In genomic region chr6:36728289-36729168, GRCh38 we compare ENCODE assay signal across 25 cellular contexts. TPM values are rescaled to one million over a fixed set of nuclear protein-coding genes. Genes with fewer than 3 reads are reported as not detected.
DNase-seq lines count a peak whose midpoint lies in the region; ATAC-seq and TF ChIP-seq lines count a peak whose summit lies in the region.
"Had no signal": no experiment of that assay in that cellular context is flagged by ENCODE, and none has a peak within 500 bp of the region (broad histone marks: within the 10 kb centered on the region; RNA-seq: fewer than 3 reads in every experiment).

No MANE protein-coding gene starts in this region.

- H3K4me1 Mint-ChIP-seq in activated CD4-positive, alpha-beta T cell treated with anti-CD3 and anti-CD28 coated beads, Interleukin-2, amount 10 ng/mL, durations not matched to agents 24 days and 14 days = peaks cover 38% of the 10 kb centered on the region
- H3K4me1 Mint-ChIP-seq in endothelial cell (ENCODE audit: unreplicated experiment) = peaks cover 34% of the 10 kb centered on the region

- no peak for TF ChIP-seq POLR2A in prostate gland (IDR thresholded peaks at IDR 0.05)

- H3K27me3 ChIP-seq in prostate gland (replicated peaks; ENCODE audit: insufficient read depth) = no peaks in the 10 kb centered on the region
- H3K27me3 ChIP-seq: pancreas, sigmoid colon, suprapubic skin had no signal

- H3K36me3 ChIP-seq in HEK293 (ENCODE audit: control insufficient read depth in 2 of 2, insufficient read depth in 1 of 2, low read length in 2 of 2) (no peaks in the 10 kb centered on the region), prostate gland (no peaks in the 10 kb centered on the region)
- H3K36me3 ChIP-seq: pancreas, sigmoid colon, suprapubic skin had no signal

- H3K27ac ChIP-seq in HEK293 (ENCODE audit: extremely low read depth, low read depth, low read length) (no peak overlapping the region), prostate gland (no peak overlapping the region)
- H3K27ac ChIP-seq: pancreas, sigmoid colon, suprapubic skin had no signal

- H3K4me3 ChIP-seq in HEK293 (ENCODE audit: low read depth, low read length) = no peak overlapping the region
- no peak overlapping the region for H3K4me3 ChIP-seq in prostate gland
- H3K4me3 ChIP-seq: pancreas, sigmoid colon, suprapubic skin had no signal

- no peaks in the 10 kb centered on the region for H3K36me3 Mint-ChIP-seq in activated CD4-positive, alpha-beta T cell treated with anti-CD3 and anti-CD28 coated beads, Interleukin-2, amount 10 ng/mL, durations not matched to agents 24 days and 14 days (ENCODE audit: low read depth)
- no peaks in the 10 kb centered on the region for H3K36me3 Mint-ChIP-seq in endothelial cell (ENCODE audit: low read depth, unreplicated experiment)
- H3K36me3 Mint-ChIP-seq: activated naive CD4-positive, alpha-beta T cell treated with anti-CD3 and anti-CD28 coated beads, Interleukin-2, amount 10 ng/mL, durations not matched to agents 7 days and 5 days; naive thymus-derived CD4-positive, alpha-beta T cell had no signal

- no peak overlapping the region for H3K4me3 Mint-ChIP-seq in activated CD4-positive, alpha-beta T cell treated with anti-CD3 and anti-CD28 coated beads, Interleukin-2, amount 10 ng/mL, durations not matched to agents 24 days and 14 days
- H3K4me3 Mint-ChIP-seq in endothelial cell (ENCODE audit: unreplicated experiment) = peak overlapping the region; percentile 42
- H3K4me3 Mint-ChIP-seq: activated naive CD4-positive, alpha-beta T cell treated with anti-CD3 and anti-CD28 coated beads, Interleukin-2, amount 10 ng/mL, durations not matched to agents 7 days and 5 days; H9 had no signal

- CTCF ChIA-PET in HEK293 (lab: Yijun Ruan, JAX) = interaction anchor here (0.6 to 4.5 kb wide), 4 partner anchors 30 to 482 kb away, joined by 3 to 25 read pairs (median 3); no protein-coding TSS in a partner anchor

- H3K4me1 ChIP-seq in HEK293 (ENCODE audit: control insufficient read depth, insufficient read depth, low read length) (no peaks in the 10 kb centered on the region), prostate gland (replicated peaks) (no peaks in the 10 kb centered on the region)
- H3K4me1 ChIP-seq: Caco-2, pancreas, sigmoid colon had no signal

- peaks cover 2% of the 10 kb centered on the region for H3K27me3 Mint-ChIP-seq in activated CD4-positive, alpha-beta T cell treated with anti-CD3 and anti-CD28 coated beads, Interleukin-2, amount 10 ng/mL, durations not matched to agents 24 days and 14 days
- H3K27me3 Mint-ChIP-seq in endothelial cell (ENCODE audit: unreplicated experiment) = peaks cover 2% of the 10 kb centered on the region
- H3K27me3 Mint-ChIP-seq: naive thymus-derived CD4-positive, alpha-beta T cell had no signal

- 82% methylated on average over 11 of the region's 11 CpGs for WGBS in prostate gland

- ATAC-seq in sciatic nerve (peak; percentile 27), GM21423 (IDR thresholded peaks at IDR 0.05; ENCODE audit: unreplicated experiment) (no peak)
- ATAC-seq: Panc1, pancreas had no signal

- H3K9me3 Mint-ChIP-seq in activated CD4-positive, alpha-beta T cell treated with anti-CD3 and anti-CD28 coated beads, Interleukin-2, amount 10 ng/mL, durations not matched to agents 24 days and 14 days = no peaks in the 10 kb centered on the region
- H3K9me3 Mint-ChIP-seq in endothelial cell (ENCODE audit: unreplicated experiment) = no peaks in the 10 kb centered on the region
- H3K9me3 Mint-ChIP-seq: activated naive CD4-positive, alpha-beta T cell treated with anti-CD3 and anti-CD28 coated beads, Interleukin-2, amount 10 ng/mL, durations not matched to agents 7 days and 5 days; H9 had no signal

- intact Hi-C loops in activated CD4-positive, alpha-beta T cell treated with anti-CD3 and anti-CD28 coated beads, Interleukin-2, amount 10 ng/mL, durations not matched to agents 24 days and 14 days (cut with micrococcal nuclease) = loop anchor here (5.0 kb wide), 1 partner anchor 46 kb away; no protein-coding TSS in a partner anchor
- intact Hi-C loops in sciatic nerve (cut with DNase I) = no loop called here
- intact Hi-C loops in prostate gland (cut with DNase I) = no loop called here

- H3K27ac Mint-ChIP-seq in activated CD4-positive, alpha-beta T cell treated with anti-CD3 and anti-CD28 coated beads, Interleukin-2, amount 10 ng/mL, durations not matched to agents 24 days and 14 days = peak overlapping the region; percentile 58
- peak overlapping the region; percentile 74 for H3K27ac Mint-ChIP-seq in endothelial cell (ENCODE audit: unreplicated experiment)
- H3K27ac Mint-ChIP-seq: activated naive CD4-positive, alpha-beta T cell treated with anti-CD3 and anti-CD28 coated beads, Interleukin-2, amount 10 ng/mL, durations not matched to agents 7 days and 5 days; H9 had no signal

- no peak for TF ChIP-seq CTCF in HEK293 (tag by site-specific recombination; IDR thresholded peaks at IDR 0.05)
- TF ChIP-seq CTCF in endothelial cell (IDR thresholded peaks at IDR 0.05; ENCODE audit: unreplicated experiment) = no peak
- TF ChIP-seq CTCF in prostate gland (IDR thresholded peaks at IDR 0.05) = no peak

- POLR2A ChIA-PET in HEK293 (lab: Yijun Ruan, JAX) = no interaction called here

- no peaks in the 10 kb centered on the region for H3K9me3 ChIP-seq in HEK293 (ENCODE audit: control insufficient read depth, insufficient read depth, low read depth, low read length)
- no peaks in the 10 kb centered on the region for H3K9me3 ChIP-seq in prostate gland
- H3K9me3 ChIP-seq: Caco-2, pancreas, sigmoid colon, suprapubic skin had no signal

- no peak for DNase-seq in activated CD4-positive, alpha-beta T cell treated with anti-CD3 and anti-CD28 coated beads, Interleukin-2, amount 10 ng/mL, durations not matched to agents 24 days and 14 days
- no peak for DNase-seq in activated CD4-positive, alpha-beta T cell treated with anti-CD3 and anti-CD28 coated beads, Interleukin-2, amount 50 U/mL, for 48 hours
- DNase-seq in endothelial cell (ENCODE audit: low spot score) (no peak), sciatic nerve (ENCODE audit: low spot score) (peak; percentile 58), NCI-H1092 (lab: John Stamatoyannopoulos, UW) (no peak), prostate gland (ENCODE audit: low spot score) (no peak)
- DNase-seq: activated T-cell treated with anti-CD3 and anti-CD28 coated beads, Interleukin-2, amount 50 U/mL, for 48 hours; anterior cingulate cortex; Caco-2; central memory CD4-positive, alpha-beta T cell; erythroblast; foreskin fibroblast; H9; naive thymus-derived CD4-positive, alpha-beta T cell; NCI-H1694 treated with DMSO at 0.1 percent for 48 hours; NCI-H526; pancreas; sigmoid colon had no signal

TF ChIP-seq in HEK293, 187 proteins besides CTCF, POLR2A, EP300 and RAD21 (continues in another document):
- TF ChIP-seq EGR2 (tag by site-specific recombination; IDR thresholded peaks at IDR 0.05; ENCODE audit: low read depth) (peak; percentile 50; the same call in 1 of the 2 replicates), MYNN (tag by site-specific recombination; IDR thresholded peaks at IDR 0.05; ENCODE audit: borderline replicate concordance) (no peak), TRIM28 (IDR thresholded peaks at IDR 0.05; ENCODE audit: borderline replicate concordance, low read length) (no peak), ZNF501 (tag by site-specific recombination; IDR thresholded peaks at IDR 0.05) (no peak), YY1 (tag by site-specific recombination; IDR thresholded peaks at IDR 0.05) (no peak), ZNF626 (tag by site-specific recombination; IDR thresholded peaks at IDR 0.05) (no peak), SCRT2 (tag by site-specific recombination; IDR thresholded peaks at IDR 0.05) (no peak), MEIS1 (CRISPR knock-in tag; IDR thresholded peaks at IDR 0.05; ENCODE audit: borderline replicate concordance) (no peak), PRDM4 (tag by site-specific recombination; IDR thresholded peaks at IDR 0.05) (no peak), BCL11A (tag by site-specific recombination; IDR thresholded peaks at IDR 0.05; ENCODE audit: low read depth) (no peak)
- TF ChIP-seq, protein P1, sequence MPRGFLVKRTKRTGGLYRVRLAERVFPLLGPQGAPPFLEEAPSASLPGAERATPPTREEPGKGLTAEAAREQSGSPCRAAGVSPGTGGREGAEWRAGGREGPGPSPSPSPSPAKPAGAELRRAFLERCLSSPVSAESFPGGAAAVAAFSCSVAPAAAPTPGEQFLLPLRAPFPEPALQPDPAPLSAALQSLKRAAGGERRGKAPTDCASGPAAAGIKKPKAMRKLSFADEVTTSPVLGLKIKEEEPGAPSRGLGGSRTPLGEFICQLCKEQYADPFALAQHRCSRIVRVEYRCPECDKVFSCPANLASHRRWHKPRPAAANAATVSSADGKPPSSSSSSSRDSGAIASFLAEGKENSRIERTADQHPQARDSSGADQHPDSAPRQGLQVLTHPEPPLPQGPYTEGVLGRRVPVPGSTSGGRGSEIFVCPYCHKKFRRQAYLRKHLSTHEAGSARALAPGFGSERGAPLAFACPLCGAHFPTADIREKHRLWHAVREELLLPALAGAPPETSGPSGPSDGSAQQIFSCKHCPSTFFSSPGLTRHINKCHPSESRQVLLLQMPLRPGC (tag by site-specific recombination; IDR thresholded peaks at IDR 0.05) = no peak

RNA-seq across cellular contexts. Expression of gene RAB44, which starts 30.9 kb away (rescaled TPM):
- total RNA-seq in activated CD4-positive, alpha-beta T cell treated with anti-CD3 and anti-CD28 coated beads, Interleukin-2, amount 10 ng/mL, durations not matched to agents 24 days and 14 days = 0.07 TPM in 1 of 2 replicates, not detected in the other
- total RNA-seq in endothelial cell (ENCODE audit: unreplicated experiment) (not detected), sciatic nerve (0.27 TPM), prostate gland (under 1 TPM; 0.14 to 0.45 TPM)
- total RNA-seq: A673; activated CD8-positive, alpha-beta memory T cell treated with anti-CD3 and anti-CD28 coated beads for 36 hours; Caco-2; H9 had no signal

RNA-seq across cellular contexts. Expression of gene CDKN1A, which starts 50.0 kb away (rescaled TPM):
- total RNA-seq in activated CD4-positive, alpha-beta T cell treated with anti-CD3 and anti-CD28 coated beads, Interleukin-2, amount 10 ng/mL, durations not matched to agents 24 days and 14 days = 77.8 and 82.7 TPM in 2 replicates
- total RNA-seq in endothelial cell (ENCODE audit: unreplicated experiment) (48.4 TPM), sciatic nerve (142 TPM), prostate gland (100 to 1,000 TPM in 1 of 2 donors, 10 to 100 TPM in 1; 69.7 to 148 TPM)
